30 cellular contexts compared by ENCODE assay signal in the genomic region with DNA sequence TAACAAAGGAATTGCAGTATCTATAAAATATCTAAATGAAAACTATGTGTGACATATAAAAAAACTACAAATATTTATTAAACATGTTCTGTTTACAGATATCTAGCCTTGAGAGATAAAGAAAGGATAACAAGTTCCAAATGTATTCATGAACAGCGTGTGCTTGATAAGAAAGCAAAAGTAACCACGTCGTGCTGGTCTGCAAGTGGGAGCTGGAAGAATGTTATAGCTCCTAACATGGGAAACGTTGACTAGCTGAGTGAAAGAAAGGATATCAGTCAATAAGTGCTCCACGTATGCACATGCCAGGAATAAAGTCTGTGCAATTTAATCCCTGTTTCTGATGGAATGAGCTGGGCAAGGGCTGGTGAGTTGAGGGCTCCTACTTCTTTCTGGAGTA.
DNase-seq lines count a peak whose midpoint lies in the region; ATAC-seq, FAIRE-seq and TF ChIP-seq lines count a peak whose summit lies in the region.
"Had no signal": no experiment of that assay in that cellular context is flagged by ENCODE, and none has a peak within 500 bp of the region (broad histone marks: within the 10 kb centered on the region; RNA-seq: fewer than 3 reads in every experiment).

No MANE protein-coding gene starts in this region.

- no peaks in the 10 kb centered on the region for H3K27me3 ChIP-seq in left ventricle myocardium inferior (ENCODE audit: low read depth)
- H3K27me3 ChIP-seq in fibroblast of lung (ENCODE audit: control insufficient read depth, insufficient read depth, low read length) = no peaks in the 10 kb centered on the region
- peaks cover 28% of the 10 kb centered on the region for H3K27me3 ChIP-seq in smooth muscle cell (ENCODE audit: low read depth)
- H3K27me3 ChIP-seq: breast epithelium, right atrium auricular region had no signal

- H4K20me1 ChIP-seq in fibroblast of lung (ENCODE audit: control insufficient read depth, extremely low read depth, insufficient read depth, low read length) (no peaks in the 10 kb centered on the region), smooth muscle cell (ENCODE audit: low read depth) (no peaks in the 10 kb centered on the region)

- no peak overlapping the region for H3K9ac ChIP-seq in fibroblast of lung (ENCODE audit: insufficient read depth, low read length)
- no peak overlapping the region for H3K9ac ChIP-seq in smooth muscle cell (ENCODE audit: low read depth)
- H3K9ac ChIP-seq: neural progenitor cell had no signal

- no peaks in the 10 kb centered on the region for H3K4me1 ChIP-seq in left ventricle myocardium inferior
- no peaks in the 10 kb centered on the region for H3K4me1 ChIP-seq in fibroblast of lung (ENCODE audit: control insufficient read depth, extremely low read depth, insufficient read depth, low read length)
- no peaks in the 10 kb centered on the region for H3K4me1 ChIP-seq in smooth muscle cell (ENCODE audit: low read depth)
- H3K4me1 ChIP-seq: breast epithelium, neural progenitor cell, right atrium auricular region, spleen had no signal

- H3K4me3 ChIP-seq in left ventricle myocardium inferior = peak overlapping the region; percentile 36
- H3K4me3 ChIP-seq in fibroblast of lung (replicated peaks in 1 of 4; ENCODE audit: control extremely low read depth in 1 of 4, insufficient read depth in 1 of 4, low read depth in 3 of 4, low read length in 4 of 4) = peak overlapping the region in 1 of 4 experiments; percentile 11
- peak overlapping the region; percentile 21 for H3K4me3 ChIP-seq in smooth muscle cell
- H3K4me3 ChIP-seq: breast epithelium, neural progenitor cell, right atrium auricular region, thoracic aorta had no signal

- no peaks in the 10 kb centered on the region for H3F3A ChIP-seq in smooth muscle cell (ENCODE audit: low read depth)

- FAIRE-seq in RCC 7860 (lab: Jason Lieb, UNC) = peak; percentile 45
- FAIRE-seq: urothelium cell line had no signal

- H3K36me3 ChIP-seq in left ventricle myocardium inferior (no peaks in the 10 kb centered on the region), fibroblast of lung (ENCODE audit: control insufficient read depth, insufficient read depth, low read length) (no peaks in the 10 kb centered on the region), smooth muscle cell (ENCODE audit: low read depth) (no peaks in the 10 kb centered on the region)
- H3K36me3 ChIP-seq: breast epithelium, neural progenitor cell, right atrium auricular region, spleen, thoracic aorta had no signal

- TF ChIP-seq CTCF in left ventricle myocardium inferior (IDR thresholded peaks at IDR 0.05; ENCODE audit: borderline replicate concordance) (no peak), fibroblast of lung (conservative IDR thresholded peaks at IDR 0.05 in 1 of 2, IDR thresholded peaks at IDR 0.05 in 1 of 2; ENCODE audit: low read depth in 1 of 2, low read length in 2 of 2) (no peak), smooth muscle cell (IDR thresholded peaks at IDR 0.05; ENCODE audit: borderline replicate concordance, insufficient read depth, poor library complexity, severe bottlenecking) (no peak)

- 47% methylated on average over 5 of the region's 5 CpGs for WGBS in smooth muscle cell (ENCODE audit: low lambda C conversion rate)

- peak overlapping the region; percentile 32 for H3K4me2 ChIP-seq in fibroblast of lung (ENCODE audit: extremely low read depth, insufficient read depth, low read length)
- H3K4me2 ChIP-seq in smooth muscle cell = peak overlapping the region; percentile 59
- H3K4me2 ChIP-seq: neural progenitor cell had no signal

- ATAC-seq in Right ventricle myocardium inferior = no peak
- no peak for ATAC-seq in GM21515 (IDR thresholded peaks at IDR 0.05; ENCODE audit: unreplicated experiment)
- ATAC-seq: HCT116, left ventricle myocardium superior, T-helper 17 cell had no signal

- no peaks in the 10 kb centered on the region for H3K9me3 ChIP-seq in left ventricle myocardium inferior (replicated peaks)
- no peaks in the 10 kb centered on the region for H3K9me3 ChIP-seq in fibroblast of lung (ENCODE audit: control insufficient read depth, insufficient read depth, low read depth, low read length)
- no peaks in the 10 kb centered on the region for H3K9me3 ChIP-seq in smooth muscle cell (replicated peaks; ENCODE audit: low read depth)
- H3K9me3 ChIP-seq: breast epithelium, right atrium auricular region, spleen, thoracic aorta had no signal

- H2AFZ ChIP-seq in fibroblast of lung (ENCODE audit: low read length) = no peak overlapping the region
- H2AFZ ChIP-seq in smooth muscle cell (ENCODE audit: low read depth) = no peak overlapping the region
- H2AFZ ChIP-seq: neural progenitor cell had no signal

- H3K27ac ChIP-seq in left ventricle myocardium inferior (replicated peaks) (no peak overlapping the region), fibroblast of lung (ENCODE audit: insufficient read depth, low read length) (no peak overlapping the region), smooth muscle cell (ENCODE audit: low read depth) (no peak overlapping the region)
- H3K27ac ChIP-seq: breast epithelium, neural progenitor cell, right atrium auricular region, RWPE1, spleen, thoracic aorta had no signal

- no peak for DNase-seq in left ventricle myocardium inferior
- DNase-seq in Right ventricle myocardium inferior (ENCODE audit: missing footprints) = no peak
- no peak for DNase-seq in RCC 7860 (ENCODE audit: low spot score)
- no peak for DNase-seq in fibroblast of lung (ENCODE audit: low read depth in 2 of 2)
- DNase-seq in smooth muscle cell (lab: John Stamatoyannopoulos, UW; ENCODE audit: unreplicated experiment) = no peak
- DNase-seq in activated gamma-delta T cell (lab: John Stamatoyannopoulos, UW) = no peak
- no peak for DNase-seq in 8988T
- DNase-seq: activated CD4-positive, alpha-beta memory T cell treated with anti-CD3 and anti-CD28 coated beads, Interleukin-2, amount 10 ng/mL, durations not matched to agents 7 days and 5 days; activated CD4-positive, CD25-positive, alpha-beta regulatory T cell treated with anti-CD3 and anti-CD28 coated beads, Interleukin-2, amount 50 U/mL, for 72 hours; activated CD8-positive, alpha-beta memory T cell treated with anti-CD3 and anti-CD28 coated beads, Interleukin-2, amount 50 U/mL, for 48 hours; activated naive CD4-positive, alpha-beta T cell treated with anti-CD3 and anti-CD28 coated beads, Interleukin-2, amount 10 ng/mL, durations not matched to agents 7 days and 5 days; AML-193; amygdala; CD4-positive, alpha-beta T cell; left ventricle myocardium superior; NCI-H1105; NCI-H187; NCI-H2171 treated with DMSO at 0.1 percent for 48 hours; NCI-H510A; spleen; stimulated activated CD8-positive, alpha-beta memory T cell treated with anti-CD3 and anti-CD28 coated beads, Interleukin-4, amount 100 ng/mL, for 48 hours; T-helper 17 cell had no signal

- H3K79me2 ChIP-seq in fibroblast of lung (ENCODE audit: control insufficient read depth, insufficient read depth, low read length) = no peaks in the 10 kb centered on the region
- no peaks in the 10 kb centered on the region for H3K79me2 ChIP-seq in smooth muscle cell (ENCODE audit: low read depth)

- intact Hi-C loops in left ventricle myocardium inferior (cut with micrococcal nuclease) (no loop called here), Right ventricle myocardium inferior (cut with DNase I) (no loop called here)
